ENCODE assay signal across 9 cellular contexts in the genomic region with DNA sequence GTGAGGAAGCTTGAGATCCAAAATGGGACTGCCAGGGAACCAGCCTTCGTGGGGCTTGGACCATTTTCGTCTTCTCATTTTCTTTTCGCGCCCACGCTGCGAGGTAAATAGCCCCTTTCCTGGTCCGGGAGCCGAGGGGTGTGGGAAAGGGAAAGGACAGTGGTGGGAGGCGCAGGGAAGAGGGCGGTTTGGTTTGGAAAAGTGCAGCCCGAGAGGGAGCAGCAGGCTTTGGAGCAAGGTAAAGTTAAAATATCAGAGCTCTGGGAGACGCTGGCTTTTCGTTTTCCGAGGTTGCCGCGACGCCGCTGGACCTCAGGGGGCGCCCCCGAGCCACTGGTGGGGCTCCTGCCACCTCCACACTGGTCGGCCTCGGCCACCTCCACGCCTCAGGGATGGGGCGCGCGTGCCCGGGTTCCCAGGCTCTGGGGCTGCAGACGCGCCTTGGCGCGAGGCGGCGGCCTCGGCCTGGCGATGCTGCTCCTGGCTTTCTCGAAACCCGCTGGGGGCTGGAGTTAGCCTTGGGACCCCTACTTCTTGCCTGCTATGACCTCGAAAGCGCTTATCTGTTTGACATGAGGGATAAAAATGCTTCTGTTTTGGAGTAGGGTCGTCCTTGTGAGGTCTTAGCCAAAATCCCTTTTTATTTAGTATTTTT. TPM values are rescaled to one million over a fixed set of nuclear protein-coding genes. Genes with fewer than 3 reads are reported as not detected.
DNase-seq lines count a peak whose midpoint lies in the region; ATAC-seq and TF ChIP-seq lines count a peak whose summit lies in the region.
"Had no signal": no experiment of that assay in that cellular context is flagged by ENCODE, and none has a peak within 500 bp of the region (broad histone marks: within the 10 kb centered on the region; RNA-seq: fewer than 3 reads in every experiment).

No MANE protein-coding gene starts in this region.

- peak; percentile 70 to 95 (median 83) for TF ChIP-seq CTCF in thyroid gland (IDR thresholded peaks at IDR 0.05)

- intact Hi-C loops in thyroid gland (cut with DNase I) = loop anchor here (5.0 to 10.0 kb wide), 2 partner anchors 280 to 623 kb away; no protein-coding TSS in a partner anchor

- H3K4me1 ChIP-seq in thyroid gland = peaks cover 11 to 23% of the 10 kb centered on the region in 2 donors

- peak in 1 of 2 donors; percentile 70 for TF ChIP-seq POLR2A in thyroid gland (IDR thresholded peaks at IDR 0.05)

- no peaks in the 10 kb centered on the region for H3K9me3 ChIP-seq in thyroid gland
- H3K9me3 ChIP-seq: SJSA1 had no signal

- no peaks in the 10 kb centered on the region for H3K36me3 ChIP-seq in thyroid gland

- peak; percentile 79 for DNase-seq in EH (ENCODE audit: low read depth)
- peak; percentile 68 for DNase-seq in NCI-H2227 (lab: John Stamatoyannopoulos, UW; ENCODE audit: unreplicated experiment)
- DNase-seq in epidermal melanocyte (ENCODE audit: insufficient read length, low spot score) = peak; percentile 30
- DNase-seq in medulla oblongata (ENCODE audit: extremely low spot score) = peak; percentile 73
- DNase-seq in thyroid gland = peak; percentile 87 to 93
- DNase-seq in NCI-H1417 (lab: John Stamatoyannopoulos, UW) = no peak
- no peak for DNase-seq in activated naive CD4-positive, alpha-beta T cell (lab: John Stamatoyannopoulos, UW)

- H3K27ac ChIP-seq in thyroid gland = peak overlapping the region; percentile 95 to 98 (median 97)
- H3K27ac ChIP-seq: SJSA1 had no signal

- WGBS in thyroid gland, 2 donors = 6 to 9% methylated on average over 24 to 40 of the region's 40 CpGs

- no peak for ATAC-seq in GM19328 (IDR thresholded peaks at IDR 0.05; ENCODE audit: unreplicated experiment)

- peak overlapping the region; percentile 64 to 92 (median 80) for H3K4me3 ChIP-seq in thyroid gland (replicated peaks in 1 of 3)
- H3K4me3 ChIP-seq: SJSA1 had no signal

- H3K27me3 ChIP-seq in thyroid gland = no peaks in the 10 kb centered on the region
- H3K27me3 ChIP-seq: SJSA1 had no signal

RNA-seq across cellular contexts. Expression of a gene that starts 3.2 kb away (rescaled TPM):
- total RNA-seq in thyroid gland = 100 to 1,000 TPM in 2 of 4 donors, 10 to 100 TPM in 2; 81.6 to 207 (median 132) TPM

Comparison
In these comparisons a context has a peak if more than half of its experiments do, and no peak if none do; other contexts are left out.
1. DNase-seq: peak in EH (single experiment), NCI-H2227 (single experiment), epidermal melanocyte (single experiment), medulla oblongata (single experiment) and thyroid gland (2 of 2); none in NCI-H1417 (0 of 3) and activated naive CD4-positive, alpha-beta T cell (0 of 4).